ENCODE assay signal across 23 cellular contexts in the genomic region with DNA sequence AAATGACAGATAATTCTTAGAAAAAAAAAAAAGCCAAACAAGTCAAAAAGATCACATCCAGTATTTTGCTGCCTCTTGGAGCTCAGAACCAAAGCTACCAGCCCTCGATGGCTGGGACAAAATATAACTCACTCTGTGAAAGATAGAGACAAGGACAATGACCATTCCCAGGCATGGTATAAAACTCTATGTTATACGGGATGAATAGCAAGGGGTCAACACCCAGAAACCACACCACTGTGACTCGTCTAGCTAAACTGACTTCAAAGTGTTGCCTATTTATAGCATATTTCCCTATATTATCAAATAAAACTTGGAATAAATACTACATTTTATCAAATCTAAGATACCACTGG. TPM values are rescaled to one million over a fixed set of nuclear protein-coding genes. Genes with fewer than 3 reads are reported as not detected.
DNase-seq lines count a peak whose midpoint lies in the region; ATAC-seq and TF ChIP-seq lines count a peak whose summit lies in the region.
"Had no signal": no experiment of that assay in that cellular context is flagged by ENCODE, and none has a peak within 500 bp of the region (broad histone marks: within the 10 kb centered on the region; RNA-seq: fewer than 3 reads in every experiment).

No MANE protein-coding gene starts in this region.

- no peak overlapping the region for H3K4me3 ChIP-seq in hepatocyte
- H3K4me3 ChIP-seq: cardiac muscle cell, HAP-1, heart left ventricle, upper lobe of left lung had no signal

- H3K4me1 Mint-ChIP-seq in T-cell (peaks cover 60 to 83% (median 73%) of the 10 kb centered on the region in 3 donors), mesothelial cell of epicardium (no peaks in the 10 kb centered on the region)

- H3K4me1 ChIP-seq in hepatocyte (ENCODE audit: insufficient read depth), result peaks cover 24% of the 10 kb centered on the region
- H3K4me1 ChIP-seq: HAP-1 had no signal

- H2AFZ ChIP-seq in hepatocyte, result no peak overlapping the region

- H3K36me3 ChIP-seq in hepatocyte (replicated peaks; ENCODE audit: insufficient read depth, low read depth), result no peaks in the 10 kb centered on the region

- H3K9me3 ChIP-seq in hepatocyte (ENCODE audit: low read depth), result no peaks in the 10 kb centered on the region
- H3K9me3 ChIP-seq: HAP-1, heart left ventricle, upper lobe of left lung had no signal

- H4K20me1 ChIP-seq in hepatocyte (ENCODE audit: insufficient read depth, poor library complexity, severe bottlenecking), result no peaks in the 10 kb centered on the region

- H3K27me3 Mint-ChIP-seq in T-cell, result no peaks in the 10 kb centered on the region
- H3K27me3 Mint-ChIP-seq in mesothelial cell of epicardium (ENCODE audit: low read depth), result no peaks in the 10 kb centered on the region
- H3K27me3 Mint-ChIP-seq: activated CD8-positive, alpha-beta memory T cell treated with anti-CD3 and anti-CD28 coated beads, Interleukin-2, amount 10 ng/mL, durations not matched to agents 7 days and 5 days had no signal

- H3K36me3 Mint-ChIP-seq in activated naive CD4-positive, alpha-beta T cell treated with anti-CD3 and anti-CD28 coated beads, Interleukin-2, amount 50 U/mL, for 72 hours, result peaks cover 9 to 32% of the 10 kb centered on the region in 2 donors
- peaks cover 39% of the 10 kb centered on the region for H3K36me3 Mint-ChIP-seq in T-cell
- H3K36me3 Mint-ChIP-seq in mesothelial cell of epicardium, result peaks cover 20% of the 10 kb centered on the region

- DNase-seq in activated naive CD4-positive, alpha-beta T cell treated with anti-CD3 and anti-CD28 coated beads, Interleukin-2, amount 50 U/mL, for 72 hours (ENCODE audit: low spot score in 2 of 2), result no peak
- DNase-seq in activated naive CD4-positive, alpha-beta T cell treated with anti-CD3 and anti-CD28 coated beads, Interleukin-2, amount 50 U/mL, for 16 hours, result no peak
- no peak for DNase-seq in T-cell
- no peak for DNase-seq in hepatocyte (ENCODE audit: low spot score)
- DNase-seq in mesenteric fat pad (ENCODE audit: low spot score), result no peak
- DNase-seq in AG08395 (ENCODE audit: low spot score), result no peak
- no peak for DNase-seq in mesothelial cell of epicardium (ENCODE audit: low spot score in 2 of 2, unreplicated experiment in 2 of 2)
- DNase-seq: activated CD4-positive, CD25-positive, alpha-beta regulatory T cell treated with anti-CD3 and anti-CD28 coated beads, Interleukin-2, amount 50 U/mL, for 72 hours; activated CD8-positive, alpha-beta memory T cell treated with anti-CD3 and anti-CD28 coated beads, Interleukin-2, amount 10 ng/mL, durations not matched to agents 7 days and 5 days; GF-D8; heart left ventricle; NCI-H446; Right ventricle myocardium superior; stimulated activated CD4-positive, alpha-beta T cell treated with anti-CD3 and anti-CD28 coated beads, Interleukin-15, amount 100 ng/mL, for 24 hours; upper lobe of left lung had no signal

- peak overlapping the region; percentile 31 for H3K27ac ChIP-seq in hepatocyte
- H3K27ac ChIP-seq: cardiac muscle cell, heart left ventricle, upper lobe of left lung had no signal

- H3K9me3 Mint-ChIP-seq in activated naive CD4-positive, alpha-beta T cell treated with anti-CD3 and anti-CD28 coated beads, Interleukin-2, amount 50 U/mL, for 72 hours, result no peaks in the 10 kb centered on the region
- H3K9me3 Mint-ChIP-seq in T-cell (no peaks in the 10 kb centered on the region), mesothelial cell of epicardium (no peaks in the 10 kb centered on the region)
- H3K9me3 Mint-ChIP-seq: activated T-helper 2 cell treated with anti-CD3 and anti-CD28 coated beads, Interferon-gamma antibody, Interleukin-2, Interleukin-4, amounts not matched to agents 10 μg/mL and 5 μg/mL and 100 μg/mL, durations not matched to agents 14 hours and 24 hours and 36 hours; CD14-positive monocyte had no signal

- peak overlapping the region; percentile 35 to 65 for H3K27ac Mint-ChIP-seq in activated naive CD4-positive, alpha-beta T cell treated with anti-CD3 and anti-CD28 coated beads, Interleukin-2, amount 50 U/mL, for 72 hours
- H3K27ac Mint-ChIP-seq in T-cell, result peak overlapping the region; percentile 49 to 64
- no peak overlapping the region for H3K27ac Mint-ChIP-seq in mesothelial cell of epicardium
- H3K27ac Mint-ChIP-seq: activated CD8-positive, alpha-beta memory T cell treated with anti-CD3 and anti-CD28 coated beads, Interleukin-2, amount 10 ng/mL, durations not matched to agents 7 days and 5 days; activated T-helper 2 cell treated with anti-CD3 and anti-CD28 coated beads, Interferon-gamma antibody, Interleukin-2, Interleukin-4, amounts not matched to agents 10 μg/mL and 5 μg/mL and 100 μg/mL, durations not matched to agents 14 hours and 24 hours and 36 hours had no signal

- POLR2A ChIA-PET in T-cell (lab: Charles Lee), result interaction anchor here (0.6 to 0.7 kb wide), 2 partner anchors 24 to 735 kb away, joined by 3 to 7 read pairs; no protein-coding TSS in a partner anchor

- TF ChIP-seq CTCF in hepatocyte (IDR thresholded peaks at IDR 0.05; ENCODE audit: poor library complexity), result no peak
- no peak for TF ChIP-seq CTCF in mesothelial cell of epicardium (IDR thresholded peaks at IDR 0.05; ENCODE audit: unreplicated experiment)

- H3K4me3 Mint-ChIP-seq in T-cell (no peak overlapping the region), mesothelial cell of epicardium (no peak overlapping the region)
- H3K4me3 Mint-ChIP-seq: activated CD8-positive, alpha-beta memory T cell treated with anti-CD3 and anti-CD28 coated beads, Interleukin-2, amount 10 ng/mL, durations not matched to agents 7 days and 5 days; CD14-positive monocyte had no signal

- WGBS in hepatocyte (ENCODE audit: low lambda C conversion rate, missing lambda C conversion rate), result 81% methylated on average over 3 of the region's 3 CpGs

- peaks cover 19% of the 10 kb centered on the region for H3K79me2 ChIP-seq in hepatocyte

- peak overlapping the region; percentile 21 for H3K4me2 ChIP-seq in hepatocyte

- CTCF ChIA-PET in T-cell (lab: Charles Lee), result no interaction called here

- no peak for ATAC-seq in activated naive CD4-positive, alpha-beta T cell treated with anti-CD3 and anti-CD28 coated beads, Interleukin-2, amount 50 U/mL, for 72 hours
- ATAC-seq in T-cell (replicated peaks in 1 of 4) (no peak), HG03520 (IDR thresholded peaks at IDR 0.05; ENCODE audit: unreplicated experiment) (no peak)
- ATAC-seq: activated CD8-positive, alpha-beta memory T cell treated with anti-CD3 and anti-CD28 coated beads, Interleukin-2, amount 10 ng/mL, durations not matched to agents 7 days and 5 days; heart left ventricle; sciatic nerve had no signal

- H3K27me3 ChIP-seq in hepatocyte, result no peaks in the 10 kb centered on the region
- H3K27me3 ChIP-seq: cardiac muscle cell, heart left ventricle, upper lobe of left lung had no signal

- no peaks in the 10 kb centered on the region for H3K9me2 ChIP-seq in hepatocyte (replicated peaks; ENCODE audit: insufficient read depth)

RNA-seq across cellular contexts. Expression of a gene that starts 10.1 kb away (rescaled TPM):
- 100 to 1,000 TPM in 1 of 2 donors, 10 to 100 TPM in 1; 67.8 to 115 TPM for total RNA-seq in activated naive CD4-positive, alpha-beta T cell treated with anti-CD3 and anti-CD28 coated beads, Interleukin-2, amount 50 U/mL, for 72 hours
- total RNA-seq in T-cell (100 to 1,000 TPM; 332 to 473 (median 390) TPM), hepatocyte (35.8 and 47.5 TPM in 2 replicates), mesenteric fat pad (79.7 TPM), mesothelial cell of epicardium (75.7 to 81.5 TPM (median 78.4 TPM) in 3 replicates)
- 38.8 and 58.8 TPM in 2 replicates for polyA plus RNA-seq in hepatocyte
- polyA plus RNA-seq: neural cell had no signal

RNA-seq across cellular contexts. Expression of a gene that starts 16.9 kb away (rescaled TPM):
- total RNA-seq in activated naive CD4-positive, alpha-beta T cell treated with anti-CD3 and anti-CD28 coated beads, Interleukin-2, amount 50 U/mL, for 72 hours, result under 1 TPM in 1 of 2 donors, not detected in 1; 0.54 TPM
- total RNA-seq in T-cell (under 1 TPM; 0.23 to 0.63 (median 0.35) TPM), hepatocyte (3.8 and 5.8 TPM in 2 replicates), mesenteric fat pad (not detected), mesothelial cell of epicardium (1.6 to 1.7 TPM (median 1.6 TPM) in 3 replicates)
- 3.9 and 4.5 TPM in 2 replicates for polyA plus RNA-seq in hepatocyte
- total RNA-seq: activated CD8-positive, alpha-beta memory T cell treated with anti-CD3 and anti-CD28 coated beads, Interleukin-2, amount 10 ng/mL, durations not matched to agents 7 days and 5 days; activated T-helper 2 cell treated with anti-CD3 and anti-CD28 coated beads, Interferon-gamma antibody, Interleukin-2, Interleukin-4, amounts not matched to agents 10 μg/mL and 5 μg/mL and 100 μg/mL, durations not matched to agents 14 hours and 24 hours and 36 hours; fibroblast of villous mesenchyme had no signal
- polyA plus RNA-seq: cardiac muscle cell, CD14-positive monocyte had no signal

RNA-seq across cellular contexts. Expression of a gene that starts 52.0 kb away (rescaled TPM):
- total RNA-seq in activated naive CD4-positive, alpha-beta T cell treated with anti-CD3 and anti-CD28 coated beads, Interleukin-2, amount 50 U/mL, for 72 hours, result 100 to 1,000 TPM; 114 to 129 TPM
- 100 to 1,000 TPM in 3 of 5 donors, 10 to 100 TPM in 2; 54.4 to 138 (median 126) TPM for total RNA-seq in T-cell
- total RNA-seq in hepatocyte, result 26.9 and 33.5 TPM in 2 replicates
- polyA plus RNA-seq in hepatocyte, result 49.2 and 60.1 TPM in 2 replicates
- total RNA-seq in mesenteric fat pad, result 48.9 TPM
- total RNA-seq in mesothelial cell of epicardium, result 36.6 to 38.9 TPM (median 37.0 TPM) in 3 replicates
